Comparison of ENCODE assay signal across 14 cellular contexts in genomic region chr19:18999016-18999758, GRCh38. TPM values are rescaled to one million over a fixed set of nuclear protein-coding genes. Genes with fewer than 3 reads are reported as not detected.
A peak's percentile ranks its signal among the peaks of the same experiment; 100 is the strongest.
DNase-seq lines count a peak whose midpoint lies in the region; ATAC-seq and TF ChIP-seq lines count a peak whose summit lies in the region.
"Had no signal": no experiment of that assay in that cellular context is flagged by ENCODE, and none has a peak within 500 bp of the region (broad histone marks: within the 10 kb centered on the region; RNA-seq: fewer than 3 reads in every experiment).

No MANE protein-coding gene starts in this region.

- no peaks in the 10 kb centered on the region for H3K9me3 ChIP-seq in Caco-2
- no peaks in the 10 kb centered on the region for H3K9me3 ChIP-seq in uterus
- H3K9me3 ChIP-seq: thoracic aorta had no signal

- POLR2A ChIA-PET in Caco-2 (lab: Charles Lee), result no interaction called here

- H3K27me3 ChIP-seq in Caco-2 (replicated peaks; ENCODE audit: control insufficient read depth, insufficient read depth, low read length) (no peaks in the 10 kb centered on the region), uterus (no peaks in the 10 kb centered on the region)

- DNase-seq in Caco-2 (no peak), HT1080 (ENCODE audit: low read depth) (peak; percentile 24), astrocyte of the cerebellum (ENCODE audit: low read depth) (peak; percentile 34), left lobe of liver (ENCODE audit: low spot score) (peak; percentile 60), uterus (no peak), SIG-M5 (lab: John Stamatoyannopoulos, UW) (no peak), GM10266 (ENCODE audit: extremely low spot score) (no peak)
- DNase-seq: activated B cell treated with CpG ODN at 0.5 μM for 24 hours, kidney glomerular epithelial cell, natural killer cell, NCI-H1436, NCI-H748 treated with DMSO at 0.1 percent for 48 hours had no signal

- in situ Hi-C loops in astrocyte of the cerebellum (cut with HindIII; ENCODE audit: low sequenced_read_pairs), result no loop called here

- H3K4me1 Mint-ChIP-seq in Caco-2 (ENCODE audit: low read depth, unreplicated experiment), result no peaks in the 10 kb centered on the region
- H3K4me1 Mint-ChIP-seq: activated B cell treated with CpG ODN at 0.5 μM for 24 hours had no signal

- no peaks in the 10 kb centered on the region for H3K27me3 Mint-ChIP-seq in Caco-2 (ENCODE audit: insufficient read depth, unreplicated experiment)
- H3K27me3 Mint-ChIP-seq: activated B cell treated with CpG ODN at 0.5 μM for 24 hours had no signal

- no peaks in the 10 kb centered on the region for H3K4me1 ChIP-seq in Caco-2
- no peaks in the 10 kb centered on the region for H3K4me1 ChIP-seq in uterus

- TF ChIP-seq CTCF in Caco-2 (IDR thresholded peaks at IDR 0.05; ENCODE audit: insufficient read depth in 1 of 2, low read depth in 1 of 2, low read length in 1 of 2, severe bottlenecking in 1 of 2, unreplicated experiment in 1 of 2) (no peak), astrocyte of the cerebellum (IDR thresholded peaks at IDR 0.05; ENCODE audit: low read depth, low read length, missing control alignments) (no peak), uterus (IDR thresholded peaks at IDR 0.05) (no peak), GM10266 (IDR thresholded peaks at IDR 0.05; ENCODE audit: control insufficient read depth, insufficient read depth, low read depth, missing control alignments) (no peak)

- no TSS peak for BruUV-seq in Caco-2 (replicated peaks; lab: Mats Ljungman, UMichigan)

- peak overlapping the region; percentile 5 for H3K27ac Mint-ChIP-seq in Caco-2 (ENCODE audit: unreplicated experiment)
- H3K27ac Mint-ChIP-seq: activated B cell treated with CpG ODN at 0.5 μM for 24 hours had no signal

- no peak overlapping the region for H3K4me3 Mint-ChIP-seq in Caco-2 (ENCODE audit: unreplicated experiment)
- H3K4me3 Mint-ChIP-seq: activated B cell treated with CpG ODN at 0.5 μM for 24 hours, natural killer cell had no signal

- H3K9me3 Mint-ChIP-seq in Caco-2 (ENCODE audit: unreplicated experiment), result no peaks in the 10 kb centered on the region
- H3K9me3 Mint-ChIP-seq: activated B cell treated with CpG ODN at 0.5 μM for 24 hours; activated T-helper 2 cell treated with anti-CD3 and anti-CD28 coated beads, Interferon-gamma antibody, Interleukin-2, Interleukin-4, amounts not matched to agents 10 μg/mL and 5 μg/mL and 100 μg/mL, durations not matched to agents 14 hours and 24 hours and 36 hours; natural killer cell had no signal

- intact Hi-C loops in Caco-2 (cut with micrococcal nuclease; ENCODE audit: unreplicated experiment), result no loop called here
- intact Hi-C loops in uterus (cut with DNase I; ENCODE audit: low total_unique reads), result no loop called here

- no peak for TF ChIP-seq POLR2A in uterus (IDR thresholded peaks at IDR 0.05)

- no peak overlapping the region for H3K4me3 ChIP-seq in Caco-2 (ENCODE audit: low read depth, low read length)
- H3K4me3 ChIP-seq in astrocyte of the cerebellum (ENCODE audit: low read depth, low read length), result no peak overlapping the region
- no peak overlapping the region for H3K4me3 ChIP-seq in uterus
- H3K4me3 ChIP-seq: thoracic aorta had no signal

- ATAC-seq in left lobe of liver, result peak; percentile 79

- no peaks in the 10 kb centered on the region; the same call in 1 of the 2 replicates for H3K36me3 ChIP-seq in Caco-2 (ENCODE audit: control insufficient read depth, insufficient read depth, low read length)
- H3K36me3 ChIP-seq in uterus, result no peaks in the 10 kb centered on the region

- CTCF ChIA-PET in Caco-2 (lab: Charles Lee), result interaction anchor here (0.6 kb wide), 2 partner anchors 253 to 478 kb away, joined by 3 to 4 read pairs; no protein-coding TSS in a partner anchor

- no peak overlapping the region for H3K27ac ChIP-seq in uterus
- H3K27ac ChIP-seq: thoracic aorta had no signal

- peaks cover 66% of the 10 kb centered on the region for H3K36me3 Mint-ChIP-seq in Caco-2 (ENCODE audit: insufficient read depth, unreplicated experiment)
- H3K36me3 Mint-ChIP-seq: natural killer cell had no signal

RNA-seq across cellular contexts. Expression of gene SUGP2, which starts 34.1 kb away (rescaled TPM):
- 74.1 and 75.6 TPM in 2 replicates for total RNA-seq in Caco-2 (2022)
- total RNA-seq in HT1080 (2014; rRNA removed; shearing (Covaris generic)), result 39.1 TPM in 2 replicates
- 25.4 and 28.8 TPM in 2 replicates for polyA plus RNA-seq in HT1080 (2015; cell fraction: cytosol; rRNA removed)
- polyA plus RNA-seq in HT1080 (2015; cell fraction: nucleus; rRNA removed), result 162 and 186 TPM in 2 replicates
- total RNA-seq in left lobe of liver, result 35.4 TPM
- total RNA-seq in uterus, result 10 to 100 TPM; 22.5 to 95.8 (median 53.7) TPM

RNA-seq across cellular contexts. Expression of gene ARMC6, which starts 34.2 kb away (rescaled TPM):
- 40.1 and 44.6 TPM in 2 replicates for total RNA-seq in Caco-2 (2022)
- total RNA-seq in HT1080 (2014; rRNA removed; shearing (Covaris generic)), result 126 and 130 TPM in 2 replicates
- polyA plus RNA-seq in HT1080 (2015; cell fraction: cytosol; rRNA removed), result 35.8 and 46.0 TPM in 2 replicates
- 44.5 and 44.6 TPM in 2 replicates for polyA plus RNA-seq in HT1080 (2015; cell fraction: nucleus; rRNA removed)
- total RNA-seq in left lobe of liver, result 50.9 TPM
- total RNA-seq in uterus, result 10 to 100 TPM; 12.0 to 32.3 (median 15.6) TPM

RNA-seq across cellular contexts. Expression of gene HOMER3, which starts 58.2 kb away (rescaled TPM):
- 18.0 and 19.0 TPM in 2 replicates for total RNA-seq in Caco-2 (2022)
- total RNA-seq in HT1080 (2014; rRNA removed; shearing (Covaris generic)), result 70.4 and 73.3 TPM in 2 replicates
- 51.6 and 57.7 TPM in 2 replicates for polyA plus RNA-seq in HT1080 (2015; cell fraction: cytosol; rRNA removed)
- 27.8 and 41.4 TPM in 2 replicates for polyA plus RNA-seq in HT1080 (2015; cell fraction: nucleus; rRNA removed)
- 2.8 TPM for total RNA-seq in left lobe of liver
- 10 to 100 TPM in 3 of 4 donors, 1 to 10 TPM in 1; 4.4 to 24.8 (median 23.3) TPM for total RNA-seq in uterus

Comparison
In these comparisons a context has a peak if more than half of its experiments do, and no peak if none do; other contexts are left out.
1. DNase-seq: peak in HT1080 (single experiment), astrocyte of the cerebellum (single experiment) and left lobe of liver (single experiment); none in Caco-2 (0 of 2), uterus (0 of 2), SIG-M5 (single experiment) and GM10266 (single experiment).